Comparison of ENCODE assay signal across 29 cellular contexts in genomic region chr14:71712478-71712877, GRCh38.
DNase-seq lines count a peak whose midpoint lies in the region; ATAC-seq, FAIRE-seq and TF ChIP-seq lines count a peak whose summit lies in the region.
"Had no signal": no experiment of that assay in that cellular context is flagged by ENCODE, and none has a peak within 500 bp of the region (broad histone marks: within the 10 kb centered on the region; RNA-seq: fewer than 3 reads in every experiment).

No MANE protein-coding gene starts in this region.

- peak overlapping the region; percentile 18 for H3K27ac Mint-ChIP-seq in activated T-cell treated with anti-CD3 and anti-CD28 coated beads, Interleukin-2, amount 50 U/mL, for 72 hours
- H3K27ac Mint-ChIP-seq in astrocyte (ENCODE audit: unreplicated experiment) = no peak overlapping the region
- H3K27ac Mint-ChIP-seq in naive thymus-derived CD4-positive, alpha-beta T cell = no peak overlapping the region
- H3K27ac Mint-ChIP-seq: CD8-positive, alpha-beta T cell; progenitor cell of endocrine pancreas had no signal

- H3K79me1 ChIP-seq in mesenchymal stem cell (replicated peaks; ENCODE audit: low read length, poor library complexity, severe bottlenecking) = peaks cover 2% of the 10 kb centered on the region

- H3K4me2 ChIP-seq in astrocyte (ENCODE audit: low read length) (peak overlapping the region; percentile 4), mesenchymal stem cell (ENCODE audit: low read length, poor library complexity, severe bottlenecking) (no peak overlapping the region)

- no peak for ATAC-seq in activated T-cell treated with anti-CD3 and anti-CD28 coated beads, Interleukin-2, amount 50 U/mL, for 72 hours (replicated peaks in 1 of 2)
- ATAC-seq in thoracic aorta (ENCODE audit: insufficient number of reproducible peaks, low FRiP score, low read depth) (no peak), GM18505 (IDR thresholded peaks at IDR 0.05; ENCODE audit: unreplicated experiment) (no peak)
- ATAC-seq in naive thymus-derived CD4-positive, alpha-beta T cell = no peak
- ATAC-seq: CD8-positive, alpha-beta T cell had no signal

- H3K9ac ChIP-seq in astrocyte (ENCODE audit: low read length) = peak overlapping the region; percentile 1
- no peak overlapping the region for H3K9ac ChIP-seq in mesenchymal stem cell (ENCODE audit: low read length)

- no peak overlapping the region for H2AFZ ChIP-seq in astrocyte (ENCODE audit: low read depth, low read length)
- H2AFZ ChIP-seq in mesenchymal stem cell (ENCODE audit: low read depth, low read length) = no peak overlapping the region

- H3K14ac ChIP-seq in mesenchymal stem cell (ENCODE audit: low read length in 2 of 2) = no peak overlapping the region

- no peak for DNase-seq in activated T-cell treated with anti-CD3 and anti-CD28 coated beads, Interleukin-2, amount 50 U/mL, for 72 hours
- no peak for DNase-seq in activated T-cell treated with anti-CD3 and anti-CD28 coated beads, Interleukin-2, amount 50 U/mL, for 1 hour
- DNase-seq in astrocyte (ENCODE audit: low read depth) (no peak), mesenchymal stem cell (no peak), thoracic aorta (ENCODE audit: low spot score) (no peak)
- no peak for DNase-seq in naive thymus-derived CD4-positive, alpha-beta T cell
- no peak for DNase-seq in activated effector memory CD4-positive, alpha-beta T cell treated with anti-CD3 and anti-CD28 coated beads, Interleukin-2, amount 50 U/mL, for 16 hours
- DNase-seq: activated CD4-positive, alpha-beta T cell treated with anti-CD3 and anti-CD28 coated beads, Interleukin-2, amount 50 U/mL, for 1 hour; activated CD4-positive, CD25-positive, alpha-beta regulatory T cell; activated naive CD4-positive, alpha-beta T cell; activated T-cell treated with anti-CD3 and anti-CD28 coated beads, Interleukin-2, amount 50 U/mL, for 24 hours; adrenal gland; CD8-positive, alpha-beta T cell; effector memory CD4-positive, alpha-beta T cell; left lung; mesendoderm; NCI-H1048; NCI-H2107; NCI-H345; NCI-H748 treated with DMSO at 0.1 percent for 48 hours; SHP77 treated with DMSO at 0.1 percent for 48 hours; stimulated activated CD4-positive, alpha-beta T cell treated with anti-CD3 and anti-CD28 coated beads, Interleukin-4, amount 100 ng/mL, for 4 hours had no signal

- peak; percentile 26 for FAIRE-seq in astrocyte (lab: Jason Lieb, UNC)
- FAIRE-seq: bronchial epithelial cell, colon, RCC 7860 had no signal

- peaks cover 28% of the 10 kb centered on the region for H3K4me1 Mint-ChIP-seq in activated T-cell treated with anti-CD3 and anti-CD28 coated beads, Interleukin-2, amount 50 U/mL, for 72 hours (ENCODE audit: low read depth)
- H3K4me1 Mint-ChIP-seq in astrocyte (ENCODE audit: low read depth, unreplicated experiment) = peaks cover 38% of the 10 kb centered on the region
- H3K4me1 Mint-ChIP-seq in naive thymus-derived CD4-positive, alpha-beta T cell = peaks cover 0 to 22% (median 8%) of the 10 kb centered on the region in 7 donors

- H4K8ac ChIP-seq in mesenchymal stem cell (ENCODE audit: low read length) = no peak overlapping the region

- H3K79me2 ChIP-seq in astrocyte (ENCODE audit: insufficient read depth, low read length) = no peaks in the 10 kb centered on the region

- no peak overlapping the region for H2BK12ac ChIP-seq in mesenchymal stem cell (ENCODE audit: low read length in 2 of 2)

- H3K4me1 ChIP-seq in astrocyte (ENCODE audit: insufficient read depth, low read length) (peaks cover 60% of the 10 kb centered on the region), mesenchymal stem cell (ENCODE audit: control insufficient read depth, insufficient read depth, low read depth, low read length) (peaks cover 1% of the 10 kb centered on the region), thoracic aorta (ENCODE audit: control insufficient read depth in 1 of 2, low read depth in 2 of 2) (peaks cover 25 to 38% of the 10 kb centered on the region in 2 donors)
- no peaks in the 10 kb centered on the region for H3K4me1 ChIP-seq in naive thymus-derived CD4-positive, alpha-beta T cell (ENCODE audit: control insufficient read depth in 2 of 2, insufficient read depth in 2 of 2, low read length in 2 of 2)
- H3K4me1 ChIP-seq: left lung had no signal

- no peak overlapping the region for H4K91ac ChIP-seq in mesenchymal stem cell (ENCODE audit: low read length)

- no peak overlapping the region for H2BK15ac ChIP-seq in mesenchymal stem cell (ENCODE audit: low read depth, poor library complexity, severe bottlenecking)

- H4K20me1 ChIP-seq in astrocyte (ENCODE audit: insufficient read depth, low read length) = no peaks in the 10 kb centered on the region

- no peak for TF ChIP-seq CTCF in astrocyte (IDR thresholded peaks at IDR 0.05; ENCODE audit: insufficient read depth, low read depth, low read length)
- TF ChIP-seq CTCF in thoracic aorta (IDR thresholded peaks at IDR 0.05) = no peak

- no peaks in the 10 kb centered on the region for H3K9me3 ChIP-seq in astrocyte (ENCODE audit: insufficient read depth, low read depth, low read length)
- no peaks in the 10 kb centered on the region for H3K9me3 ChIP-seq in mesenchymal stem cell (ENCODE audit: control insufficient read depth, low read length)
- H3K9me3 ChIP-seq in thoracic aorta = no peaks in the 10 kb centered on the region
- H3K9me3 ChIP-seq in naive thymus-derived CD4-positive, alpha-beta T cell (ENCODE audit: control insufficient read depth in 2 of 3, low read length in 3 of 3) = no peaks in the 10 kb centered on the region
- H3K9me3 ChIP-seq: adrenal gland, left lung, neutrophil had no signal

- H3K4me3 Mint-ChIP-seq in activated T-cell treated with anti-CD3 and anti-CD28 coated beads, Interleukin-2, amount 50 U/mL, for 72 hours = no peak overlapping the region
- H3K4me3 Mint-ChIP-seq in astrocyte (ENCODE audit: unreplicated experiment) = no peak overlapping the region
- H3K4me3 Mint-ChIP-seq in naive thymus-derived CD4-positive, alpha-beta T cell = no peak overlapping the region
- H3K4me3 Mint-ChIP-seq: activated T-cell treated with anti-CD3 and anti-CD28 coated beads, Interleukin-2, amount 50 U/mL, for 24 hours; CD8-positive, alpha-beta T cell; stimulated activated effector memory CD8-positive, alpha-beta T cell treated with anti-CD3 and anti-CD28 coated beads, Interleukin-12 subunit alpha, Interleukin-12 subunit beta, amount 100 ng/mL, for 72 hours had no signal

- no peak for TF ChIP-seq POLR2A in GM18505 (IDR thresholded peaks at IDR 0.05; ENCODE audit: borderline replicate concordance, extremely low read depth, insufficient read depth, insufficient read length)

- no peaks in the 10 kb centered on the region for H3K27me3 ChIP-seq in astrocyte (ENCODE audit: insufficient read depth, low read length)
- no peaks in the 10 kb centered on the region for H3K27me3 ChIP-seq in mesenchymal stem cell (ENCODE audit: control insufficient read depth in 1 of 2, insufficient read depth in 1 of 2, low read length in 2 of 2)
- no peaks in the 10 kb centered on the region for H3K27me3 ChIP-seq in thoracic aorta (replicated peaks; ENCODE audit: insufficient read depth)
- no peaks in the 10 kb centered on the region for H3K27me3 ChIP-seq in naive thymus-derived CD4-positive, alpha-beta T cell (ENCODE audit: control insufficient read depth in 2 of 2, insufficient read depth in 2 of 2, low read length in 2 of 2)
- H3K27me3 ChIP-seq: adrenal gland, left lung, neutrophil had no signal

- no peak overlapping the region for H2BK5ac ChIP-seq in mesenchymal stem cell (ENCODE audit: low read depth, low read length, poor library complexity, severe bottlenecking)

- no peak overlapping the region for H2BK120ac ChIP-seq in mesenchymal stem cell (ENCODE audit: low read depth, low read length)

- H3K27ac ChIP-seq in astrocyte (ENCODE audit: low read depth, low read length) = peak overlapping the region; percentile 86
- H3K27ac ChIP-seq in mesenchymal stem cell (ENCODE audit: low read length, poor library complexity, severe bottlenecking) = no peak overlapping the region
- peak overlapping the region; percentile 41 to 70 for H3K27ac ChIP-seq in thoracic aorta
- H3K27ac ChIP-seq in naive thymus-derived CD4-positive, alpha-beta T cell (ENCODE audit: low read depth, low read length) = no peak overlapping the region
- H3K27ac ChIP-seq: left lung, neutrophil had no signal

- POLR2A ChIA-PET in naive thymus-derived CD4-positive, alpha-beta T cell (lab: Charles Lee) = no interaction called here

- no peak overlapping the region for H3K4ac ChIP-seq in mesenchymal stem cell (ENCODE audit: low read depth in 1 of 2, low read length in 2 of 2)

- H3K23ac ChIP-seq in mesenchymal stem cell (ENCODE audit: low read length in 2 of 2) = no peak overlapping the region

- H2AK5ac ChIP-seq in mesenchymal stem cell (ENCODE audit: low read length, severe bottlenecking) = peak overlapping the region; percentile 64

- no peaks in the 10 kb centered on the region for H3K27me3 Mint-ChIP-seq in activated T-cell treated with anti-CD3 and anti-CD28 coated beads, Interleukin-2, amount 50 U/mL, for 72 hours (ENCODE audit: low read depth)
- no peaks in the 10 kb centered on the region for H3K27me3 Mint-ChIP-seq in astrocyte (ENCODE audit: low read depth, unreplicated experiment)
- no peaks in the 10 kb centered on the region for H3K27me3 Mint-ChIP-seq in naive thymus-derived CD4-positive, alpha-beta T cell
- H3K27me3 Mint-ChIP-seq: activated T-cell treated with anti-CD3 and anti-CD28 coated beads, Interleukin-2, amount 50 U/mL, for 24 hours; progenitor cell of endocrine pancreas had no signal

- H3K18ac ChIP-seq in mesenchymal stem cell (ENCODE audit: low read depth in 1 of 2, low read length in 2 of 2) = no peak overlapping the region

- peaks cover 0 to 5% of the 10 kb centered on the region in 2 donors for H3K36me3 Mint-ChIP-seq in activated T-cell treated with anti-CD3 and anti-CD28 coated beads, Interleukin-2, amount 50 U/mL, for 72 hours (ENCODE audit: insufficient read depth in 2 of 2)
- peaks cover 9% of the 10 kb centered on the region for H3K36me3 Mint-ChIP-seq in astrocyte (ENCODE audit: low read depth, unreplicated experiment)
- peaks cover 6 to 56% (median 38%) of the 10 kb centered on the region in 5 donors for H3K36me3 Mint-ChIP-seq in naive thymus-derived CD4-positive, alpha-beta T cell

- H3K4me3 ChIP-seq in astrocyte (ENCODE audit: insufficient read depth, low read depth, low read length) (no peak overlapping the region), mesenchymal stem cell (ENCODE audit: insufficient read depth in 1 of 2, low read depth in 1 of 2, low read length in 2 of 2) (peak overlapping the region in 1 of 2 experiments; percentile 12), thoracic aorta (no peak overlapping the region)
- H3K4me3 ChIP-seq in naive thymus-derived CD4-positive, alpha-beta T cell (ENCODE audit: low read length) = no peak overlapping the region
- H3K4me3 ChIP-seq: adrenal gland, left lung had no signal

- CTCF ChIA-PET in naive thymus-derived CD4-positive, alpha-beta T cell (lab: Charles Lee) = interaction anchor here (0.6 kb wide), 1 partner anchor 389 kb away, joined by 4 read pairs; no protein-coding TSS in a partner anchor

- peaks cover 8% of the 10 kb centered on the region for H3K36me3 ChIP-seq in astrocyte (ENCODE audit: insufficient read depth, low read length)
- peaks cover 5 to 8% of the 10 kb centered on the region in 2 experiments for H3K36me3 ChIP-seq in mesenchymal stem cell (ENCODE audit: control insufficient read depth in 1 of 2, insufficient read depth in 2 of 2, low read depth in 1 of 2, low read length in 2 of 2)
- no peaks in the 10 kb centered on the region for H3K36me3 ChIP-seq in thoracic aorta
- H3K36me3 ChIP-seq in naive thymus-derived CD4-positive, alpha-beta T cell (ENCODE audit: control insufficient read depth in 2 of 3, insufficient read depth in 3 of 3, low read length in 3 of 3) = peaks cover 0 to 19% (median 0%) of the 10 kb centered on the region in 3 experiments

- intact Hi-C loops in naive thymus-derived CD4-positive, alpha-beta T cell (cut with micrococcal nuclease) = loop anchor here in 1 of 2 donors (5.0 kb wide), 1 partner anchor 390 kb away; the partner anchor contains the start of gene SIPA1L1

- H3K9me3 Mint-ChIP-seq in activated T-cell treated with anti-CD3 and anti-CD28 coated beads, Interleukin-2, amount 50 U/mL, for 72 hours = no peaks in the 10 kb centered on the region
- no peaks in the 10 kb centered on the region for H3K9me3 Mint-ChIP-seq in astrocyte (ENCODE audit: unreplicated experiment)
- H3K9me3 Mint-ChIP-seq in naive thymus-derived CD4-positive, alpha-beta T cell = peaks cover 0 to 3% (median 0%) of the 10 kb centered on the region in 11 donors
- H3K9me3 Mint-ChIP-seq: activated T-cell treated with anti-CD3 and anti-CD28 coated beads, Interleukin-2, amount 50 U/mL, for 24 hours; CD8-positive, alpha-beta T cell; stimulated activated effector memory CD8-positive, alpha-beta T cell treated with anti-CD3 and anti-CD28 coated beads, Interleukin-12 subunit alpha, Interleukin-12 subunit beta, amount 100 ng/mL, for 72 hours had no signal

- WGBS in mesenchymal stem cell = 94% methylated on average over 2 of the region's 2 CpGs

Comparison
In these comparisons a context has a peak if more than half of its experiments do, and no peak if none do; other contexts are left out.
1. H3K27ac ChIP-seq: peak in astrocyte (single experiment) and thoracic aorta (2 of 2); none in mesenchymal stem cell (single experiment) and naive thymus-derived CD4-positive, alpha-beta T cell (single experiment).